20 cellular contexts compared by ENCODE assay signal in the genomic region with DNA sequence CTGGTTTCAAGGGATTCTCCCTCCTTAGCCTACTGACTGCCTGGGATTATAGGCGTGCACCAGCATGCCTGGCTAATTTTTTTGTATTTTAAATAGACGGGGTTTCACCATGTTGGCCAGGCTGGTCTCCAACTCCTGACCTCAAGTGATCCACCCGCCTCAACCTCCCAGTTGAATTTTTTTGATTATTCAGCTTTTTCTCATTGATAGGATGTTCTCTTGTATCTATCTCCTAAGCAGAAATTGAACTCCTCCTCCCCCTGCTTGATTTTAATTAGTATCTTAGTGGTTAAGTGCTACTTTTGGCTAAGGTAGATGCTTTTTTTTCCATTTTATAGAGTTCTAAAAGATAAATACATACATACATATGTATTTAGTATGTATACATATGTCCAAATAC.
DNase-seq lines count a peak whose midpoint lies in the region; ATAC-seq, FAIRE-seq and TF ChIP-seq lines count a peak whose summit lies in the region.
"Had no signal": no experiment of that assay in that cellular context is flagged by ENCODE, and none has a peak within 500 bp of the region (broad histone marks: within the 10 kb centered on the region; RNA-seq: fewer than 3 reads in every experiment).

No MANE protein-coding gene starts in this region.

- 97% methylated on average over 3 of the region's 3 CpGs for WGBS in HepG2 (ENCODE audit: low lambda C conversion rate)
- WGBS in right lobe of liver (ENCODE audit: insufficient coverage, low coverage, low lambda C conversion rate, missing lambda C conversion rate) = 100% methylated on average over 1 of the region's 3 CpGs
- WGBS in K562 (ENCODE audit: insufficient coverage, low coverage, missing lambda C conversion rate) = 75% methylated on average over 3 of the region's 3 CpGs

- H2AFZ ChIP-seq in HepG2 (ENCODE audit: low read length) (no peak overlapping the region), K562 (ENCODE audit: low read depth, low read length) (no peak overlapping the region)

- no peak overlapping the region for H3K27ac ChIP-seq in HepG2 (ENCODE audit: extremely low read length, insufficient read depth, low read length)
- H3K27ac ChIP-seq in right lobe of liver = no peak overlapping the region
- H3K27ac ChIP-seq in K562 (ENCODE audit: extremely low read depth, low read depth, low read length) = no peak overlapping the region
- no peak overlapping the region for H3K27ac ChIP-seq in foreskin keratinocyte

- in situ Hi-C loops in HepG2 (cut with HindIII; ENCODE audit: extremely low pct_ligation_motif_present, low pct_unique_long_range_greater_than_20kb) (no loop called here), K562 (cut with MboI) (no loop called here)

- H3K36me3 ChIP-seq in HepG2 (replicated peaks in 1 of 2; ENCODE audit: control insufficient read depth in 1 of 2, insufficient read depth in 2 of 2, low read length in 2 of 2) (peaks cover 0 to 3% of the 10 kb centered on the region in 2 experiments; a peak in 1 of 5 replicates), right lobe of liver (no peaks in the 10 kb centered on the region), K562 (ENCODE audit: control insufficient read depth, insufficient read depth, low read length) (no peaks in the 10 kb centered on the region)
- H3K36me3 ChIP-seq: HAP-1 had no signal

- POLR2A ChIA-PET in HepG2 (lab: Yijun Ruan, JAX) = no interaction called here
- POLR2A ChIA-PET in K562 (lab: Yijun Ruan, JAX) = no interaction called here

- TF ChIP-seq POLR2A in HepG2 (IDR thresholded peaks at IDR 0.05; ENCODE audit: insufficient read depth in 1 of 2, low read depth in 2 of 2, low read length in 2 of 2) (no peak), right lobe of liver (IDR thresholded peaks at IDR 0.05) (no peak), K562 (conservative IDR thresholded peaks at IDR 0.05) (no peak)

- H3K27me3 Mint-ChIP-seq in natural killer cell (ENCODE audit: low read depth in 2 of 2) = no peaks in the 10 kb centered on the region
- H3K27me3 Mint-ChIP-seq: CD4-positive, alpha-beta memory T cell had no signal

- H3K4me1 Mint-ChIP-seq in natural killer cell = peaks cover 4 to 10% of the 10 kb centered on the region in 2 donors

- H3K79me2 ChIP-seq in HepG2 (ENCODE audit: insufficient read depth, low read length) (no peaks in the 10 kb centered on the region), K562 (ENCODE audit: control insufficient read depth, insufficient read depth, low read length) (no peaks in the 10 kb centered on the region)

- H3K4me3 Mint-ChIP-seq in natural killer cell = no peak overlapping the region
- H3K4me3 Mint-ChIP-seq: CD4-positive, alpha-beta memory T cell; HFFc6 had no signal

- no peak overlapping the region for H3K4me3 ChIP-seq in HepG2 (replicated peaks in 1 of 3; ENCODE audit: insufficient read depth in 1 of 3, low read depth in 2 of 3, low read length in 3 of 3)
- H3K4me3 ChIP-seq in right lobe of liver = no peak overlapping the region
- H3K4me3 ChIP-seq in K562 = no peak overlapping the region
- H3K4me3 ChIP-seq: HAP-1 had no signal

- no peaks in the 10 kb centered on the region for H3K36me3 Mint-ChIP-seq in natural killer cell

- ATAC-seq in HepG2 = no peak
- no peak for ATAC-seq in right lobe of liver
- ATAC-seq in K562 = no peak
- ATAC-seq in foreskin keratinocyte = peak; percentile 24
- no peak for ATAC-seq in HG02938 (IDR thresholded peaks at IDR 0.05; ENCODE audit: unreplicated experiment)
- no peak for ATAC-seq in natural killer cell

- no peak overlapping the region for H3K4me2 ChIP-seq in HepG2 (ENCODE audit: low read depth, low read length)
- no peak overlapping the region for H3K4me2 ChIP-seq in K562 (ENCODE audit: insufficient read depth, low read length)

- no peak overlapping the region for H3K27ac Mint-ChIP-seq in natural killer cell
- H3K27ac Mint-ChIP-seq: CD4-positive, alpha-beta memory T cell; HFFc6 had no signal

- intact Hi-C loops in HepG2 (cut with micrococcal nuclease; ENCODE audit: unreplicated experiment) (no loop called here), right lobe of liver (cut with DNase I) (no loop called here), K562 (cut with micrococcal nuclease) (no loop called here), natural killer cell (cut with micrococcal nuclease) (no loop called here)

- no peaks in the 10 kb centered on the region for H3K9me1 ChIP-seq in K562 (ENCODE audit: control insufficient read depth, insufficient read depth, low read length)

- H3K4me1 ChIP-seq in HepG2 (ENCODE audit: insufficient read depth, low read length) (peaks cover 6% of the 10 kb centered on the region), right lobe of liver (no peaks in the 10 kb centered on the region), K562 (replicated peaks in 1 of 2; ENCODE audit: control insufficient read depth in 2 of 2, insufficient read depth in 2 of 2, low read length in 2 of 2) (no peaks in the 10 kb centered on the region), foreskin keratinocyte (no peaks in the 10 kb centered on the region)
- H3K4me1 ChIP-seq: HAP-1 had no signal

- peaks cover 2 to 3% of the 10 kb centered on the region in 2 donors for H3K9me3 Mint-ChIP-seq in natural killer cell
- H3K9me3 Mint-ChIP-seq: HFFc6 had no signal

- H3K27me3 ChIP-seq in HepG2 (ENCODE audit: control insufficient read depth in 1 of 2, insufficient read depth in 2 of 2, low read length in 2 of 2) = no peaks in the 10 kb centered on the region
- H3K27me3 ChIP-seq in right lobe of liver = no peaks in the 10 kb centered on the region
- no peaks in the 10 kb centered on the region for H3K27me3 ChIP-seq in K562 (ENCODE audit: control insufficient read depth in 2 of 2, insufficient read depth in 2 of 2, low read length in 2 of 2)
- no peaks in the 10 kb centered on the region for H3K27me3 ChIP-seq in foreskin keratinocyte

- no TSS peak for BruUV-seq in HepG2 (replicated peaks; lab: Mats Ljungman, UMichigan)
- BruUV-seq in K562 (replicated peaks; lab: Mats Ljungman, UMichigan) = no TSS peak

- H3K9me3 ChIP-seq in HepG2 (ENCODE audit: low read length) (peaks cover 11% of the 10 kb centered on the region; the same call in 1 of the 2 replicates), right lobe of liver (no peaks in the 10 kb centered on the region), K562 (replicated peaks; ENCODE audit: control insufficient read depth, insufficient read depth, low read depth, low read length) (no peaks in the 10 kb centered on the region)
- H3K9me3 ChIP-seq: HAP-1 had no signal

- TF ChIP-seq EP300 in HepG2 (IDR thresholded peaks at IDR 0.05; ENCODE audit: low read depth in 2 of 2, low read length in 2 of 2) = no peak
- no peak for TF ChIP-seq EP300 in HepG2 (CRISPR knock-in tag; IDR thresholded peaks at IDR 0.05; ENCODE audit: borderline replicate concordance)
- no peak for TF ChIP-seq EP300 in K562 (IDR thresholded peaks at IDR 0.05; ENCODE audit: low read length)

- DNase-seq in HepG2 (ENCODE audit: low spot score) (no peak), right lobe of liver (no peak), K562 (ENCODE audit: extremely low read depth in 1 of 4, low spot score in 3 of 4) (no peak), foreskin keratinocyte (no peak), NCI-H2171 treated with DMSO at 0.1 percent for 48 hours (lab: John Stamatoyannopoulos, UW) (no peak), natural killer cell (no peak)
- DNase-seq: 8988T; Calu3; CD4-positive, alpha-beta memory T cell; COR-L47; DMS53; DMS79 treated with DMSO at 0.1 percent for 48 hours; GF-D8; GOT3; HFFc6 had no signal

- TF ChIP-seq CTCF in HepG2 (CRISPR knock-in tag; IDR thresholded peaks at IDR 0.05) = no peak
- TF ChIP-seq CTCF in right lobe of liver (IDR thresholded peaks at IDR 0.05) = no peak
- TF ChIP-seq CTCF in K562 (IDR thresholded peaks at IDR 0.05 in 2 of 3, conservative IDR thresholded peaks at IDR 0.05 in 1 of 3; ENCODE audit: insufficient read depth in 2 of 3, low read depth in 1 of 3, low read length in 3 of 3) = no peak
- TF ChIP-seq CTCF in foreskin keratinocyte (conservative IDR thresholded peaks at IDR 0.05) = no peak
- no peak for TF ChIP-seq CTCF in natural killer cell (IDR thresholded peaks at IDR 0.05)

- H4K20me1 ChIP-seq in HepG2 (ENCODE audit: insufficient read depth, low read length) = no peaks in the 10 kb centered on the region
- H4K20me1 ChIP-seq in K562 (replicated peaks; ENCODE audit: control insufficient read depth, insufficient read depth, low read length) = no peaks in the 10 kb centered on the region

- no peak for TF ChIP-seq RAD21 in HepG2 (CRISPR knock-in tag; IDR thresholded peaks at IDR 0.05)
- no peak for TF ChIP-seq RAD21 in K562 (CRISPR knock-in tag; conservative IDR thresholded peaks at IDR 0.05 in 1 of 2, IDR thresholded peaks at IDR 0.05 in 1 of 2)

- FAIRE-seq in HepG2 (lab: Jason Lieb, UNC) (no peak), K562 (lab: Jason Lieb, UNC) (no peak)
- FAIRE-seq: GM12891, GM18507, H54 had no signal

- CTCF ChIA-PET in HepG2 (lab: Yijun Ruan, JAX; ENCODE audit: low intra/inter-chr PET ratio, low total read pairs) (no interaction called here), K562 (lab: Yijun Ruan, JAX; ENCODE audit: low intra/inter-chr PET ratio) (no interaction called here)

- no peak overlapping the region for H3K9ac ChIP-seq in HepG2 (ENCODE audit: insufficient read depth, low read depth, low read length)
- H3K9ac ChIP-seq in K562 (ENCODE audit: insufficient read depth in 1 of 2, low read depth in 2 of 2, low read length in 2 of 2) = no peak overlapping the region

TF ChIP-seq in HepG2, 621 proteins besides CTCF, POLR2A, EP300 and RAD21 (continues in another document):
- TF ChIP-seq GTF2F1 (IDR thresholded peaks at IDR 0.05; ENCODE audit: low read length) = no peak
- peak; percentile 58 for TF ChIP-seq MAFF (IDR thresholded peaks at IDR 0.05; ENCODE audit: low read depth, low read length)
- TF ChIP-seq MAFK (conservative IDR thresholded peaks at IDR 0.05 in 1 of 2, IDR thresholded peaks at IDR 0.05 in 1 of 2; ENCODE audit: low read length in 2 of 2) = peak; percentile 59 to 71
- no peak for TF ChIP-seq STAT5B (CRISPR knock-in tag; IDR thresholded peaks at IDR 0.05)
- no peak for TF ChIP-seq ZNF367 (CRISPR knock-in tag; IDR thresholded peaks at IDR 0.05; ENCODE audit: borderline replicate concordance)

TF ChIP-seq in K562, 482 proteins besides CTCF, POLR2A, EP300 and RAD21:
- no peak for TF ChIP-seq ZNF217 (CRISPR knock-in tag; IDR thresholded peaks at IDR 0.05)
- no peak for TF ChIP-seq MTF1 (CRISPR knock-in tag; IDR thresholded peaks at IDR 0.05; ENCODE audit: borderline replicate concordance)
- peak; percentile 81 for TF ChIP-seq C11orf30 (IDR thresholded peaks at IDR 0.05; ENCODE audit: low read depth)
- peak; percentile 52; the same call in 1 of the 2 replicates for TF ChIP-seq MAFF (IDR thresholded peaks at IDR 0.05; ENCODE audit: low read length)
- peak; percentile 88 for TF ChIP-seq ZNF316 (IDR thresholded peaks at IDR 0.05)
- TF ChIP-seq MAFG (tag; conservative IDR thresholded peaks at IDR 0.05) = peak; percentile 72

Comparison
In these comparisons a context has a peak if more than half of its experiments do, and no peak if none do; other contexts are left out.
1. Of the 241 proteins assayed by ChIP-seq in both HepG2 and K562: peak only in HepG2: MAFK; only in K562: MAFG; in both: MAFF; in neither: 238.